ENCODE assay signal across 8 cellular contexts in genomic region chr20:47972297-47972915, GRCh38.
DNase-seq lines count a peak whose midpoint lies in the region; ATAC-seq, FAIRE-seq and TF ChIP-seq lines count a peak whose summit lies in the region.
"Not testable (repeated sequence)": the region's sequence is repeated elsewhere in the genome, so short reads cannot be mapped to it uniquely, and the experiment has no call there.

No MANE protein-coding gene starts in this region.

- H3K36me3 ChIP-seq in duodenal mucosa (ENCODE audit: control insufficient read depth in 1 of 2, insufficient read depth in 2 of 2, low read length in 2 of 2); right atrium auricular region; mesodermal cell (ENCODE audit: control insufficient read depth, insufficient read depth, low read length): not testable (repeated sequence)

- not testable (repeated sequence) for H3K9me3 ChIP-seq in duodenal mucosa (ENCODE audit: control insufficient read depth in 1 of 2, low read length in 2 of 2); right atrium auricular region; mesodermal cell (ENCODE audit: control insufficient read depth, low read length)

- not testable (repeated sequence) for DNase-seq in AG04449 (ENCODE audit: low read depth, low spot score); right atrium auricular region (ENCODE audit: low spot score); sciatic nerve (ENCODE audit: low spot score)
- peak; percentile 45 for DNase-seq in H54 (ENCODE audit: insufficient read length, low spot score)
- DNase-seq in NCI-H2171 treated with DMSO at 0.1 percent for 48 hours (lab: John Stamatoyannopoulos, UW) = peak; percentile 55
- peak; percentile 88 for DNase-seq in SW480 (ENCODE audit: low spot score)

- H3K27me3 ChIP-seq in duodenal mucosa (ENCODE audit: control insufficient read depth in 1 of 2, insufficient read depth in 2 of 2, low read length in 2 of 2); right atrium auricular region: not testable (repeated sequence)

- H3K4me1 ChIP-seq in duodenal mucosa (ENCODE audit: control insufficient read depth in 1 of 2, insufficient read depth in 2 of 2, low read length in 2 of 2) = not testable (repeated sequence)
- H3K4me1 ChIP-seq in right atrium auricular region (peaks cover 0 to 12% of the 10 kb centered on the region in 2 donors), mesodermal cell (ENCODE audit: control insufficient read depth, insufficient read depth, low read length, poor library complexity, severe bottlenecking) (peaks cover 47% of the 10 kb centered on the region)

- TF ChIP-seq CTCF in AG04449 (IDR thresholded peaks at IDR 0.05; ENCODE audit: insufficient read depth, low read length, missing control alignments) (peak; percentile 6), right atrium auricular region (IDR thresholded peaks at IDR 0.05) (peak in 1 of 2 donors; percentile 34)

- H3K9ac ChIP-seq in duodenal mucosa (ENCODE audit: low read depth in 1 of 2, low read length in 2 of 2) = not testable (repeated sequence)

- CTCF ChIA-PET in AG04449 (lab: Yijun Ruan, JAX) = not testable (repeated sequence)

- intact Hi-C loops in sciatic nerve (cut with DNase I) = not testable (repeated sequence)

- peak; percentile 52 for ATAC-seq in sciatic nerve

- TF ChIP-seq POLR2A in H54 (IDR thresholded peaks at IDR 0.05; ENCODE audit: low read depth, low read length) = not testable (repeated sequence)

- 54 to 61% methylated on average over 10 to 17 of the region's 26 CpGs for WGBS in mesodermal cell (ENCODE audit: insufficient coverage in 2 of 2), 2 experiments

- FAIRE-seq in H54 (lab: Jason Lieb, UNC) = not testable (repeated sequence)

- peak overlapping the region; percentile 20 for H3K27ac ChIP-seq in duodenal mucosa (ENCODE audit: low read depth, low read length)
- peak overlapping the region; percentile 48 to 49 for H3K27ac ChIP-seq in right atrium auricular region
- H3K27ac ChIP-seq in mesodermal cell (ENCODE audit: low read depth, low read length, severe bottlenecking) = peak overlapping the region; percentile 73

- POLR2A ChIA-PET in AG04449 (lab: Yijun Ruan, JAX) = not testable (repeated sequence)

- not testable (repeated sequence) for H3K4me3 ChIP-seq in AG04449 (ENCODE audit: low read depth, low read length); duodenal mucosa (ENCODE audit: low read depth in 1 of 2, low read length in 2 of 2); right atrium auricular region; mesodermal cell (ENCODE audit: extremely low read depth, insufficient read depth, low read length, poor library complexity, severe bottlenecking)

Comparison
In these comparisons a context has a peak if more than half of its experiments do, and no peak if none do; other contexts are left out.
1. H3K27ac ChIP-seq: peak in every context shown above with its lines; median percentile 73 in mesodermal cell; 48 in right atrium auricular region; 20 in duodenal mucosa.